Comparison of ENCODE assay signal across 9 cellular contexts in the genomic region with DNA sequence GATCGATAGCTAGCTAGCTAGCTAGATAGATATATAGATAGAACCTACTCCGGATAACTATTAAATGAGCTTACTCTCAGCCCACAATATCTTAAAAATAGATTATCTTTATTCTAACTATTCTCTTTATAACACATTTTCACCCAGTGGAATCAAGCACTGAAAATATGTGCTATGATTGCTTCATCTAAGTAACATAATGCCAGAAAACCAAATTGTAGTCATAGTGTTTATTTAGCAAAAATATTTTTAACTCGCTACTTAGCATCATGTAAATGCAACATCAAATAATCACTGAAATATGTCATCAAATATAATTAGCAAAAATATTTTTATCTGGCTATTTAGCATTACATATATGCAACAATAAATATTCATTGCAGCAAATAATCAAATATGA. TPM values are rescaled to one million over a fixed set of nuclear protein-coding genes. Genes with fewer than 3 reads are reported as not detected.
A peak's percentile ranks its signal among the peaks of the same experiment; 100 is the strongest.
DNase-seq lines count a peak whose midpoint lies in the region; ATAC-seq and TF ChIP-seq lines count a peak whose summit lies in the region.
"Had no signal": no experiment of that assay in that cellular context is flagged by ENCODE, and none has a peak within 500 bp of the region (broad histone marks: within the 10 kb centered on the region; RNA-seq: fewer than 3 reads in every experiment).

No MANE protein-coding gene starts in this region.

- peaks cover 33 to 49% of the 10 kb centered on the region in 2 donors for H3K4me1 ChIP-seq in naive thymus-derived CD4-positive, alpha-beta T cell (ENCODE audit: control insufficient read depth in 2 of 2, insufficient read depth in 2 of 2, low read length in 2 of 2)

- H3K9me3 ChIP-seq in naive thymus-derived CD4-positive, alpha-beta T cell (ENCODE audit: control insufficient read depth in 2 of 3, low read length in 3 of 3), result no peaks in the 10 kb centered on the region
- H3K9me3 ChIP-seq: adrenal gland had no signal

- H3K36me3 ChIP-seq in naive thymus-derived CD4-positive, alpha-beta T cell (ENCODE audit: control insufficient read depth in 2 of 3, insufficient read depth in 3 of 3, low read length in 3 of 3), result no peaks in the 10 kb centered on the region
- H3K36me3 ChIP-seq: adrenal gland had no signal

- no peaks in the 10 kb centered on the region for H3K27me3 Mint-ChIP-seq in activated naive CD8-positive, alpha-beta T cell treated with anti-CD3 and anti-CD28 coated beads, Interleukin-2, amount 10 ng/mL, durations not matched to agents 7 days and 5 days
- H3K27me3 Mint-ChIP-seq in naive thymus-derived CD4-positive, alpha-beta T cell, result no peaks in the 10 kb centered on the region
- H3K27me3 Mint-ChIP-seq in nephron progenitor cell (ENCODE audit: low read depth, poor library complexity), result no peaks in the 10 kb centered on the region

- H3K27me3 ChIP-seq in HL-60 (ENCODE audit: insufficient read depth, poor library complexity, severe bottlenecking), result no peaks in the 10 kb centered on the region
- no peaks in the 10 kb centered on the region for H3K27me3 ChIP-seq in naive thymus-derived CD4-positive, alpha-beta T cell (ENCODE audit: control insufficient read depth in 2 of 2, insufficient read depth in 2 of 2, low read length in 2 of 2)
- H3K27me3 ChIP-seq: adrenal gland had no signal

- peaks cover 34% of the 10 kb centered on the region for H3K4me1 Mint-ChIP-seq in activated naive CD8-positive, alpha-beta T cell treated with anti-CD3 and anti-CD28 coated beads, Interleukin-2, amount 10 ng/mL, durations not matched to agents 7 days and 5 days
- H3K4me1 Mint-ChIP-seq in naive thymus-derived CD4-positive, alpha-beta T cell, result peaks cover 16 to 69% (median 49%) of the 10 kb centered on the region in 7 donors
- H3K4me1 Mint-ChIP-seq in nephron progenitor cell, result no peaks in the 10 kb centered on the region

- peak overlapping the region; percentile 80 for H3K27ac Mint-ChIP-seq in activated naive CD8-positive, alpha-beta T cell treated with anti-CD3 and anti-CD28 coated beads, Interleukin-2, amount 10 ng/mL, durations not matched to agents 7 days and 5 days
- peak overlapping the region; percentile 19 to 93 (median 60) for H3K27ac Mint-ChIP-seq in naive thymus-derived CD4-positive, alpha-beta T cell
- H3K27ac Mint-ChIP-seq in nephron progenitor cell, result no peak overlapping the region

- no peak for TF ChIP-seq CTCF in GM12864 (IDR thresholded peaks at IDR 0.05; ENCODE audit: low read depth, low read length, missing control alignments)
- no peak for TF ChIP-seq CTCF in HL-60 (IDR thresholded peaks at IDR 0.05; ENCODE audit: insufficient read depth, low read length)
- TF ChIP-seq CTCF in nephron progenitor cell (IDR thresholded peaks at IDR 0.05), result no peak

- peak overlapping the region; percentile 63 for H3K4me3 ChIP-seq in GM12864 (ENCODE audit: low read depth, low read length)
- H3K4me3 ChIP-seq in HL-60 (replicated peaks; ENCODE audit: insufficient read depth, low read length), result peak overlapping the region; percentile 52
- peak overlapping the region; percentile 61 for H3K4me3 ChIP-seq in naive thymus-derived CD4-positive, alpha-beta T cell (ENCODE audit: low read length)
- H3K4me3 ChIP-seq: adrenal gland had no signal

- H3K27ac ChIP-seq in HL-60 (replicated peaks), result peak overlapping the region; percentile 84
- peak overlapping the region; percentile 55 for H3K27ac ChIP-seq in naive thymus-derived CD4-positive, alpha-beta T cell (ENCODE audit: low read depth, low read length)
- H3K27ac ChIP-seq: adrenal gland had no signal

- peak overlapping the region; percentile 82 for H3K4me3 Mint-ChIP-seq in activated naive CD8-positive, alpha-beta T cell treated with anti-CD3 and anti-CD28 coated beads, Interleukin-2, amount 10 ng/mL, durations not matched to agents 7 days and 5 days
- peak overlapping the region; percentile 65 to 89 (median 79) for H3K4me3 Mint-ChIP-seq in naive thymus-derived CD4-positive, alpha-beta T cell
- no peak overlapping the region for H3K4me3 Mint-ChIP-seq in nephron progenitor cell

- H3K36me3 Mint-ChIP-seq in activated naive CD8-positive, alpha-beta T cell treated with anti-CD3 and anti-CD28 coated beads, Interleukin-2, amount 10 ng/mL, durations not matched to agents 7 days and 5 days, result peaks cover 6% of the 10 kb centered on the region
- H3K36me3 Mint-ChIP-seq in naive thymus-derived CD4-positive, alpha-beta T cell, result peaks cover 0 to 13% (median 0%) of the 10 kb centered on the region in 5 donors
- no peaks in the 10 kb centered on the region for H3K36me3 Mint-ChIP-seq in nephron progenitor cell (ENCODE audit: low read depth)

- in situ Hi-C loops in KBM-7 (cut with MboI; ENCODE audit: low pct_unique_long_range_greater_than_20kb, low sequenced_read_pairs), result no loop called here

- CTCF ChIA-PET in naive thymus-derived CD4-positive, alpha-beta T cell (lab: Charles Lee), result interaction anchor here (0.5 to 1.0 kb wide), 3 partner anchors 13 to 124 kb away, joined by 3 read pairs; no protein-coding TSS in a partner anchor

- no peak for DNase-seq in GM12864 (ENCODE audit: low read depth)
- DNase-seq in HL-60 (ENCODE audit: low read depth in 1 of 2, low spot score in 1 of 2), result no peak
- DNase-seq in activated naive CD8-positive, alpha-beta T cell treated with anti-CD3 and anti-CD28 coated beads, Interleukin-2, amount 10 ng/mL, durations not matched to agents 7 days and 5 days, result no peak
- DNase-seq in naive thymus-derived CD4-positive, alpha-beta T cell, result no peak
- DNase-seq in NCI-H2171 treated with DMSO at 0.1 percent for 48 hours (lab: John Stamatoyannopoulos, UW), result no peak
- no peak for DNase-seq in KBM-7
- no peak for DNase-seq in nephron progenitor cell
- DNase-seq: adrenal gland had no signal

- no peak for ATAC-seq in activated naive CD8-positive, alpha-beta T cell treated with anti-CD3 and anti-CD28 coated beads, Interleukin-2, amount 10 ng/mL, durations not matched to agents 7 days and 5 days (ENCODE audit: low read depth)
- ATAC-seq in naive thymus-derived CD4-positive, alpha-beta T cell, result no peak
- no peak for ATAC-seq in HG03432 (IDR thresholded peaks at IDR 0.05; ENCODE audit: unreplicated experiment)

- no peaks in the 10 kb centered on the region for H3K9me3 Mint-ChIP-seq in activated naive CD8-positive, alpha-beta T cell treated with anti-CD3 and anti-CD28 coated beads, Interleukin-2, amount 10 ng/mL, durations not matched to agents 7 days and 5 days
- no peaks in the 10 kb centered on the region for H3K9me3 Mint-ChIP-seq in naive thymus-derived CD4-positive, alpha-beta T cell
- H3K9me3 Mint-ChIP-seq in nephron progenitor cell, result no peaks in the 10 kb centered on the region

- POLR2A ChIA-PET in activated naive CD8-positive, alpha-beta T cell treated with anti-CD3 and anti-CD28 coated beads, Interleukin-2, amount 10 ng/mL, durations not matched to agents 7 days and 5 days (lab: Charles Lee), result interaction anchor here (0.9 to 3.5 kb wide), 5 partner anchors 14 to 104 kb away, joined by 3 to 33 read pairs (median 3); no protein-coding TSS in a partner anchor
- POLR2A ChIA-PET in naive thymus-derived CD4-positive, alpha-beta T cell (lab: Charles Lee), result interaction anchor here (0.7 to 7.0 kb wide), 2 partner anchors 14 to 39 kb away, joined by 3 to 76 read pairs; no protein-coding TSS in a partner anchor

- intact Hi-C loops in naive thymus-derived CD4-positive, alpha-beta T cell (cut with micrococcal nuclease), result loop anchor here in 1 of 2 donors (5.0 kb wide), 6 partner anchors 43 to 607 kb away; a partner anchor contains a TSS

RNA-seq across cellular contexts. Expression of a gene that starts 1.5 kb away (rescaled TPM):
- total RNA-seq in activated naive CD8-positive, alpha-beta T cell treated with anti-CD3 and anti-CD28 coated beads, Interleukin-2, amount 10 ng/mL, durations not matched to agents 7 days and 5 days, result 10 to 100 TPM; 14.0 to 14.9 TPM
- total RNA-seq in naive thymus-derived CD4-positive, alpha-beta T cell, result 10 to 100 TPM in 2 of 5 experiments, 1 to 10 TPM in 3; 8.6 to 36.4 (median 9.4) TPM
- 10 to 100 TPM; 16.6 to 37.0 TPM for polyA plus RNA-seq in naive thymus-derived CD4-positive, alpha-beta T cell

RNA-seq across cellular contexts. Expression of a gene that starts 31.3 kb away (rescaled TPM):
- 10 to 100 TPM; 16.4 to 18.3 TPM for total RNA-seq in activated naive CD8-positive, alpha-beta T cell treated with anti-CD3 and anti-CD28 coated beads, Interleukin-2, amount 10 ng/mL, durations not matched to agents 7 days and 5 days
- 10 to 100 TPM; 17.8 to 56.7 (median 28.0) TPM for total RNA-seq in naive thymus-derived CD4-positive, alpha-beta T cell
- 1 to 10 TPM; 8.7 to 9.3 TPM for polyA plus RNA-seq in naive thymus-derived CD4-positive, alpha-beta T cell
